8 cellular contexts compared by ENCODE assay signal in genomic region chr13:44306401-44307192, GRCh38.
DNase-seq lines count a peak whose midpoint lies in the region; ATAC-seq and TF ChIP-seq lines count a peak whose summit lies in the region.

No MANE protein-coding gene starts in this region.

- H3K27me3 ChIP-seq in SJSA1 (replicated peaks) (no peaks in the 10 kb centered on the region), ovary (no peaks in the 10 kb centered on the region)

- H3K9me3 ChIP-seq in SJSA1 (replicated peaks) (no peaks in the 10 kb centered on the region), ovary (no peaks in the 10 kb centered on the region)

- WGBS in ovary, 3 donors = 22 to 30% (median 23%) methylated on average over 14 of the region's 14 CpGs

- TF ChIP-seq POLR2A in ovary (IDR thresholded peaks at IDR 0.05) = no peak

- TF ChIP-seq EP300 in ovary (IDR thresholded peaks at IDR 0.05) = no peak

- ATAC-seq in GM21737 (IDR thresholded peaks at IDR 0.05; ENCODE audit: unreplicated experiment) (no peak), GM18517 (IDR thresholded peaks at IDR 0.05; ENCODE audit: unreplicated experiment) (no peak), GM21390 (IDR thresholded peaks at IDR 0.05; ENCODE audit: unreplicated experiment) (no peak)

- intact Hi-C loops in ovary (cut with DNase I) = no loop called here

- no peak for TF ChIP-seq CTCF in ovary (IDR thresholded peaks at IDR 0.05)

- peak overlapping the region; percentile 98 for H3K27ac ChIP-seq in SJSA1
- H3K27ac ChIP-seq in ovary = peak overlapping the region; percentile 70 to 86

- H3K4me3 ChIP-seq in SJSA1 = peak overlapping the region; percentile 19
- no peak overlapping the region for H3K4me3 ChIP-seq in ovary

- DNase-seq in NCI-H1417 (lab: John Stamatoyannopoulos, UW) (peak in 2 of 3 experiments; percentile 46 to 51), NCI-H1417 treated with DMSO at 0.1 percent for 48 hours (lab: John Stamatoyannopoulos, UW) (no peak), SJSA1 (ENCODE audit: low read depth in 1 of 2, low spot score in 2 of 2) (peak; percentile 90 to 94), foreskin melanocyte (peak; percentile 52), ovary (peak; percentile 75 to 83 (median 81))

- H3K36me3 ChIP-seq in SJSA1 (no peaks in the 10 kb centered on the region), ovary (no peaks in the 10 kb centered on the region)

- H3K4me1 ChIP-seq in SJSA1 (replicated peaks) (peaks cover 47% of the 10 kb centered on the region), ovary (ENCODE audit: insufficient read depth) (peaks cover 17% of the 10 kb centered on the region)
